In the genomic region with DNA sequence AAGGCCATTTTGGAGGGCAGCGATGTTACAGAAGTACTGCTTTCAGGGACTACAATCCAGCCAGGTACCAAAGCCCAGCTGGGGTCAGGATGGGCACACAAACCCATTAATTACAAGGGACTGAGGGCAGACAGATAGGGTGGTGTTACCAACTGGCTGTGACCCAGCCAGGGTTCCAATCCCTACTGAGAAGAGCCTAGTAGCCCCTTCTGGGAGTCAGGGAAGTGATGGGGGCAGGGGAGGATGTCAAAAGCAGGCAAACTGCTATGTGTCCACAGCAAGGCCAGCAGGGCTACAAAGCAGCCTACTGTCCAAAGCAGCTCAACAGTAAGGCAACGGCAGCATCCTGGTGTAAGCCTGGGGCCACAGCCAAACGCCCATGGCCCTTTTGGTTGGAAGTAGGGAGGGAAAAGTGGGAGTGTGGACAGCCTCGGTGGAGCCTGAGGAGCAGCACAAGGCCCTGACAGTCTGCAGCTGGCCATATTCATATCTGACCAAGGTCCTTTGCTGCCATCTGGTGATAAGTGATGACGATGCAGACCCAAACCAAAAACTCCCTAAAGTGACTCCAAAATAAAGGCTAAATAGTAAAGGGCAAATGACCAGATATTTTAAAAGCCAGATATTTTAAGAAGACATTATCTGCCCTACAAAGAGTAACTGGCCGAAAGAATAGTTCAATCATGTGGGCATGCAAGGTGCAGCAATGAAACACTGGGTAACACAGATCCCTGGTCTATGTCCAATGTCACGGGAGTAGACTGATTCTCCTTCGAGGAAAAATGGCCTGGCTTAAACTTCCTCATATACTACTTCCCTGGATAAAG, we compare ENCODE assay signal across 1 cellular context.
TF ChIP-seq lines count a peak whose summit lies in the region.

No MANE protein-coding gene starts in this region.

TF ChIP-seq in WTC11, 78 proteins besides CTCF, POLR2A, EP300 and RAD21 (continued from another document):
- no peak for TF ChIP-seq ATF6 (CRISPR knock-in tag; IDR thresholded peaks at IDR 0.05)
- no peak for TF ChIP-seq ATF3 (CRISPR knock-in tag; conservative IDR thresholded peaks at IDR 0.05)
- TF ChIP-seq NR1H2 (CRISPR knock-in tag; IDR thresholded peaks at IDR 0.05): no peak
TF ChIP-seq in WTC11: peak in this region for 0.
